Comparison of ENCODE assay signal across 8 cellular contexts in genomic region chr1:144551543-144552424, GRCh38. TPM values are rescaled to one million over a fixed set of nuclear protein-coding genes. Genes with fewer than 3 reads are reported as not detected.
DNase-seq lines count a peak whose midpoint lies in the region; ATAC-seq and TF ChIP-seq lines count a peak whose summit lies in the region.

No MANE protein-coding gene starts in this region.

- H3K27me3 Mint-ChIP-seq in endothelial cell (ENCODE audit: unreplicated experiment), result peaks cover 4% of the 10 kb centered on the region

- H3K27ac Mint-ChIP-seq in endothelial cell (ENCODE audit: unreplicated experiment), result peak overlapping the region; percentile 99

- H3K4me1 Mint-ChIP-seq in endothelial cell (ENCODE audit: unreplicated experiment), result peaks cover 14% of the 10 kb centered on the region

- H3K4me1 ChIP-seq in mesodermal cell (ENCODE audit: control insufficient read depth, insufficient read depth, low read length, poor library complexity, severe bottlenecking), result peaks cover 8% of the 10 kb centered on the region

- TF ChIP-seq CTCF in GM13977 (IDR thresholded peaks at IDR 0.05; ENCODE audit: extremely low read depth, insufficient read depth, missing control alignments) (no peak), endothelial cell (IDR thresholded peaks at IDR 0.05; ENCODE audit: unreplicated experiment) (no peak)

- WGBS in mesodermal cell (ENCODE audit: insufficient coverage in 2 of 2), 2 experiments, result 0% methylated on average over 37 to 39 of the region's 48 CpGs

- in situ Hi-C loops in GM13977 (cut with MboI; ENCODE audit: low pct_unique_long_range_greater_than_20kb, low sequenced_read_pairs, unreplicated experiment), result no loop called here

- peak overlapping the region; percentile 27 for H3K4me3 ChIP-seq in mesodermal cell (ENCODE audit: extremely low read depth, insufficient read depth, low read length, poor library complexity, severe bottlenecking)

- no peaks in the 10 kb centered on the region for H3K9me3 ChIP-seq in mesodermal cell (ENCODE audit: control insufficient read depth, low read length)

- peak overlapping the region; percentile 91 for H3K4me3 Mint-ChIP-seq in endothelial cell (ENCODE audit: unreplicated experiment)

- peak; percentile 65 for ATAC-seq in HG02885 (IDR thresholded peaks at IDR 0.05; ENCODE audit: poor library complexity, unreplicated experiment)

- no peaks in the 10 kb centered on the region for H3K36me3 Mint-ChIP-seq in endothelial cell (ENCODE audit: low read depth, unreplicated experiment)

- no peaks in the 10 kb centered on the region for H3K36me3 ChIP-seq in mesodermal cell (ENCODE audit: control insufficient read depth, insufficient read depth, low read length)

- H3K9me3 Mint-ChIP-seq in endothelial cell (ENCODE audit: unreplicated experiment), result no peaks in the 10 kb centered on the region

- peak; percentile 38 for DNase-seq in GM13977 (ENCODE audit: low spot score)
- peak; percentile 35 for DNase-seq in NCI-H748 treated with DMSO at 0.1 percent for 48 hours (lab: John Stamatoyannopoulos, UW)
- DNase-seq in activated CD8-positive, alpha-beta memory T cell treated with anti-CD3 and anti-CD28 coated beads, Interleukin-2, amount 50 U/mL, for 48 hours, result peak; percentile 91
- DNase-seq in endothelial cell (ENCODE audit: low spot score), result peak; percentile 82
- DNase-seq in stimulated activated CD8-positive, alpha-beta memory T cell treated with anti-CD3 and anti-CD28 coated beads, Interleukin-15, amount 100 ng/mL, for 48 hours (ENCODE audit: low read depth in 2 of 2), result peak; percentile 69 to 77
- DNase-seq in DMS53 treated with DMSO at 0.1 percent for 48 hours (lab: John Stamatoyannopoulos, UW; ENCODE audit: unreplicated experiment), result no peak

- peak overlapping the region; percentile 98 for H3K27ac ChIP-seq in mesodermal cell (ENCODE audit: low read depth, low read length, severe bottlenecking)

RNA-seq across cellular contexts. Expression of gene PPIAL4F, which starts 40.9 kb away (rescaled TPM):
- total RNA-seq in endothelial cell (ENCODE audit: unreplicated experiment), result not detected
- polyA plus RNA-seq in mesodermal cell (2013, experiment 1 of 2), result not detected
- not detected for polyA plus RNA-seq in mesodermal cell (2013, experiment 2 of 2)
